Comparison of ENCODE assay signal across 1 cellular context in genomic region chr3:171460226-171461086, GRCh38.
A peak's percentile ranks its signal among the peaks of the same experiment; 100 is the strongest.
TF ChIP-seq lines count a peak whose summit lies in the region.

Gene TNIK (minus strand): TSS chr3:171460405. CDS start chr3:171460063, 342 bp downstream.

TF ChIP-seq in HEK293, 187 proteins besides CTCF, POLR2A, EP300 and RAD21 (continued from another document and continues in another):
- TF ChIP-seq ZNF398 (tag by site-specific recombination; IDR thresholded peaks at IDR 0.05) (peak; percentile 63), PRDM1 (tag by site-specific recombination; IDR thresholded peaks at IDR 0.05) (0 out of 2 replicates have a peak, but pooled peaks have one; percentile 20), ZEB2 (tag by site-specific recombination; IDR thresholded peaks at IDR 0.05) (peak; percentile 69), ZNF76 (tag by site-specific recombination; IDR thresholded peaks at IDR 0.05; ENCODE audit: borderline replicate concordance, low read depth) (peak; percentile 45; the same call in 1 of the 2 replicates), KLF10 (tag by site-specific recombination; IDR thresholded peaks at IDR 0.05) (peak; percentile 77), WT1 (tag by site-specific recombination; IDR thresholded peaks at IDR 0.05) (peak; percentile 77), ZNF560 (tag by site-specific recombination; IDR thresholded peaks at IDR 0.05; ENCODE audit: borderline replicate concordance) (no peak), ZNF843 (tag by site-specific recombination; IDR thresholded peaks at IDR 0.05) (0 out of 2 replicates have a peak, but pooled peaks have one; percentile 40), ZNF621 (tag by site-specific recombination; IDR thresholded peaks at IDR 0.05) (no peak), KLF9 (tag by site-specific recombination; IDR thresholded peaks at IDR 0.05; ENCODE audit: low read depth) (peak; percentile 95), ZBTB10 (tag by site-specific recombination; IDR thresholded peaks at IDR 0.05) (0 out of 2 replicates have a peak, but pooled peaks have one; percentile 43), PATZ1 (tag by site-specific recombination; IDR thresholded peaks at IDR 0.05) (peak; percentile 95), ZNF677 (tag by site-specific recombination; IDR thresholded peaks at IDR 0.05) (0 out of 2 replicates have a peak, but pooled peaks have one; percentile 51), ZNF629 (tag by site-specific recombination; IDR thresholded peaks at IDR 0.05) (peak; percentile 67), HIC1 (tag by site-specific recombination; IDR thresholded peaks at IDR 0.05) (peak; percentile 23), ZNF600 (tag by site-specific recombination; IDR thresholded peaks at IDR 0.05) (peak; percentile 88), SP2 (tag by site-specific recombination; IDR thresholded peaks at IDR 0.05) (peak; percentile 72), ZIC2 (tag by site-specific recombination; IDR thresholded peaks at IDR 0.05) (peak; percentile 66), BCL11B (tag by site-specific recombination; IDR thresholded peaks at IDR 0.05; ENCODE audit: low read depth) (0 out of 2 replicates have a peak, but pooled peaks have one; percentile 13), GLIS1 (tag by site-specific recombination; IDR thresholded peaks at IDR 0.05) (peak; percentile 59), GLIS2 (tag by site-specific recombination; IDR thresholded peaks at IDR 0.05) (peak; percentile 85), ZNF37A (tag by site-specific recombination; IDR thresholded peaks at IDR 0.05) (no peak), ZNF366 (tag by site-specific recombination; conservative IDR thresholded peaks at IDR 0.05) (peak; percentile 64), ZBTB26 (tag by site-specific recombination; optimal IDR thresholded peaks at IDR 0.05) (peak; percentile 78), ZNF747 (tag by site-specific recombination; IDR thresholded peaks at IDR 0.05) (no peak), ZNF501 (tag by site-specific recombination; IDR thresholded peaks at IDR 0.05) (no peak; the same call in 1 of the 2 replicates), TSHZ1 (tag by site-specific recombination; IDR thresholded peaks at IDR 0.05; ENCODE audit: borderline replicate concordance) (peak; percentile 37; the same call in 1 of the 2 replicates), ZBTB11 (tag by site-specific recombination; conservative IDR thresholded peaks at IDR 0.05; ENCODE audit: low read depth) (peak; percentile 92), ZNF394 (tag by site-specific recombination; IDR thresholded peaks at IDR 0.05; ENCODE audit: borderline replicate concordance) (0 out of 2 replicates have a peak, but pooled peaks have one; percentile 2), PRDM10 (tag by site-specific recombination; IDR thresholded peaks at IDR 0.05) (peak; percentile 92), ZFP37 (tag by site-specific recombination; IDR thresholded peaks at IDR 0.05) (0 out of 2 replicates have a peak, but pooled peaks have one; percentile 24)
